12 cellular contexts compared by ENCODE assay signal in genomic region chr2:239269173-239269865, GRCh38.
DNase-seq lines count a peak whose midpoint lies in the region; ATAC-seq and TF ChIP-seq lines count a peak whose summit lies in the region.
"Had no signal": no experiment of that assay in that cellular context is flagged by ENCODE, and none has a peak within 500 bp of the region (broad histone marks: within the 10 kb centered on the region; RNA-seq: fewer than 3 reads in every experiment).

No MANE protein-coding gene starts in this region.

- H3K4me2 ChIP-seq in KMS-11: peak overlapping the region; percentile 96; the same call in 1 of the 2 replicates
- H3K4me2 ChIP-seq in osteoblast (ENCODE audit: insufficient read depth, low read length): peak overlapping the region; percentile 33

- H3K27ac ChIP-seq in KMS-11 (no peak overlapping the region), osteoblast (ENCODE audit: low read depth, low read length) (no peak overlapping the region)

- H3K4me3 Mint-ChIP-seq in activated CD4-positive, alpha-beta T cell treated with anti-CD3 and anti-CD28 coated beads for 36 hours: peak overlapping the region; percentile 42
- no peak overlapping the region for H3K4me3 Mint-ChIP-seq in brain

- H3K79me2 ChIP-seq in KMS-11 (ENCODE audit: insufficient read depth, low read depth) (peaks cover 20% of the 10 kb centered on the region; the same call in 1 of the 2 replicates), osteoblast (ENCODE audit: insufficient read depth, low read length) (peaks cover 46% of the 10 kb centered on the region)

- no peaks in the 10 kb centered on the region for H3K9me3 ChIP-seq in osteoblast (ENCODE audit: low read depth, low read length)

- no peak overlapping the region for H2AFZ ChIP-seq in KMS-11 (ENCODE audit: low read depth)
- no peak overlapping the region for H2AFZ ChIP-seq in osteoblast (ENCODE audit: low read length)

- peaks cover 82% of the 10 kb centered on the region for H3K4me1 Mint-ChIP-seq in activated CD4-positive, alpha-beta T cell treated with anti-CD3 and anti-CD28 coated beads for 36 hours
- H3K4me1 Mint-ChIP-seq in brain: peaks cover 16% of the 10 kb centered on the region

- no peak for TF ChIP-seq CTCF in KMS-11 (conservative IDR thresholded peaks at IDR 0.05; ENCODE audit: low read depth, low read length)
- TF ChIP-seq CTCF in brain (conservative IDR thresholded peaks at IDR 0.05): no peak
- TF ChIP-seq CTCF in osteoblast (IDR thresholded peaks at IDR 0.05; ENCODE audit: extremely low read depth, low read depth, low read length): no peak

- peaks cover 10% of the 10 kb centered on the region for H3K36me3 Mint-ChIP-seq in activated CD4-positive, alpha-beta T cell treated with anti-CD3 and anti-CD28 coated beads for 36 hours (ENCODE audit: low read depth)
- no peaks in the 10 kb centered on the region for H3K36me3 Mint-ChIP-seq in brain

- POLR2A ChIA-PET in activated CD4-positive, alpha-beta T cell treated with anti-CD3 and anti-CD28 coated beads for 36 hours (lab: Charles Lee): no interaction called here

- H3K27ac Mint-ChIP-seq in activated CD4-positive, alpha-beta T cell treated with anti-CD3 and anti-CD28 coated beads for 36 hours: peak overlapping the region; percentile 53
- peak overlapping the region in 4 of 5 experiments; percentile 8 to 90 (median 74) for H3K27ac Mint-ChIP-seq in brain

- no peaks in the 10 kb centered on the region; the same call in 1 of the 2 replicates for H4K20me1 ChIP-seq in KMS-11 (ENCODE audit: insufficient read depth)
- peaks cover 3% of the 10 kb centered on the region for H4K20me1 ChIP-seq in osteoblast (ENCODE audit: insufficient read depth, low read length)

- intact Hi-C loops in activated CD4-positive, alpha-beta T cell treated with anti-CD3 and anti-CD28 coated beads for 36 hours (cut with DNase I, micrococcal nuclease): loop anchor here in 1 of 2 experiments (5.0 to 10.0 kb wide), 4 partner anchors 37 to 235 kb away; no protein-coding TSS in a partner anchor

- no peaks in the 10 kb centered on the region for H3K36me3 ChIP-seq in KMS-11 (ENCODE audit: insufficient read depth)
- no peaks in the 10 kb centered on the region for H3K36me3 ChIP-seq in osteoblast (ENCODE audit: insufficient read depth, low read length)

- no peak for ATAC-seq in activated CD4-positive, alpha-beta T cell treated with anti-CD3 and anti-CD28 coated beads for 36 hours
- ATAC-seq in HG03469 (IDR thresholded peaks at IDR 0.05; ENCODE audit: unreplicated experiment) (no peak), GM18868 (IDR thresholded peaks at IDR 0.05; ENCODE audit: unreplicated experiment) (no peak)
- ATAC-seq: sciatic nerve had no signal

- no peaks in the 10 kb centered on the region for H3K9me3 Mint-ChIP-seq in activated CD4-positive, alpha-beta T cell treated with anti-CD3 and anti-CD28 coated beads for 36 hours (ENCODE audit: low read depth)
- H3K9me3 Mint-ChIP-seq in brain: no peaks in the 10 kb centered on the region

- H3K27me3 ChIP-seq in KMS-11 (ENCODE audit: insufficient read depth, low read depth) (no peaks in the 10 kb centered on the region), osteoblast (ENCODE audit: insufficient read depth, low read length) (no peaks in the 10 kb centered on the region)

- peaks cover 35% of the 10 kb centered on the region for H3K27me3 Mint-ChIP-seq in activated CD4-positive, alpha-beta T cell treated with anti-CD3 and anti-CD28 coated beads for 36 hours
- no peaks in the 10 kb centered on the region for H3K27me3 Mint-ChIP-seq in brain

- H3K4me1 ChIP-seq in KMS-11 (ENCODE audit: low read depth, poor library complexity, severe bottlenecking) (peaks cover 62% of the 10 kb centered on the region), osteoblast (ENCODE audit: insufficient read depth, low read length) (peaks cover 47% of the 10 kb centered on the region)

- no peak overlapping the region for H3K9ac ChIP-seq in KMS-11

- DNase-seq in activated CD4-positive, alpha-beta T cell treated with anti-CD3 and anti-CD28 coated beads for 36 hours: peak; percentile 11
- no peak for DNase-seq in activated CD4-positive, alpha-beta T cell treated with anti-CD3 and anti-CD28 coated beads for 1 hour
- DNase-seq in osteoblast (ENCODE audit: insufficient read length, low spot score, missing footprints) (no peak), DMS79 (lab: John Stamatoyannopoulos, UW) (no peak)
- DNase-seq: activated effector memory CD4-positive, alpha-beta T cell treated with anti-CD3 and anti-CD28 coated beads, Interleukin-2, amount 50 U/mL, for 16 hours; dermis blood vessel endothelial cell; T-helper 9 cell had no signal

- CTCF ChIA-PET in activated CD4-positive, alpha-beta T cell treated with anti-CD3 and anti-CD28 coated beads for 36 hours (lab: Charles Lee): interaction anchor here (0.7 to 1.4 kb wide), 4 partner anchors 16 to 112 kb away, joined by 3 to 5 read pairs (median 4); no protein-coding TSS in a partner anchor

- H3K4me3 ChIP-seq in KMS-11 (IDR thresholded peaks at IDR 0.05; ENCODE audit: insufficient read depth, low read depth, low read length): no peak overlapping the region
- no peak overlapping the region for H3K4me3 ChIP-seq in osteoblast (ENCODE audit: insufficient read depth, low read length)
